In the genomic region with DNA sequence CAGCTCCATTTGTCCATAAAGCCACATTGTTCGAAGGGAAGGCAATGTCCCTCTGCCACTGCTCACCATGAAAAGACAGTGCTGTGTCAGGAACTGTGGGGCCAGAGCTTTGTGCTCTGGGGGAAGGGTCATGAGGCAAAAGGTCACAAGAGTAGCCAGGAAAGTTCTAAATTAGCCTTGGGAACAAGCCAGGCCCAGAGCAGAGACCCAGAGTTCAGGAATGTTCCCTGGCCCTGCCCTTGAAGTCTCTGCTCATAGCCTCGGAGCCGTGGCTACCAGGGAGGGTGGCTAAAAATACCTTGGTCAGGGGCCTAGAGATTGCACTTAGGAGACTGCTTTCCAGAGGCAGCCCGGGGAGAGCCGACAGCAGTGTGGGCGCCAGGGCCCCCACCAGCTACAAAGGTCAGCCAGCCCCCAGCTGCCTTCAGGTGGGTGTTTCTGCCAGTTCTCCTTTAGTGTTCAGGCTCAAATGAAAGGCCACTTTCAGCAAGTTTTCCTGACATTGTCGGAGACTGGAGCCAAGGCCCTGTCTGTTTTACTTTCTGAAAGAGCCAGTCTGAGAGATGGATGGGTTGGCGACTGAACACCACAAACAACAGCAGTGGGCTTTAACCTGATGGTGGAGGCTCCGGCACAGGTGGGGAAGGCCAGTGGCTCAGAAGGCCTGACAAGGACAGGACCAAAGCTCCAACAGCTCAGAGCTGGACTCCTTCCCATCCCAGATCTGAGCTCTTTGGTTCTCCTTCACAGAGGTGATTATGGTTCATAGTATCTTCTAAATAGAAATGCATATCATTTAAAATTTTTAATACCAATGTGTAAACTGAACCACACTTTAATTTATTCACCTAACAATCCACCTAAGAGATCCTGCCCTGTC, we compare ENCODE assay signal across 14 cellular contexts.
DNase-seq lines count a peak whose midpoint lies in the region; ATAC-seq, FAIRE-seq and TF ChIP-seq lines count a peak whose summit lies in the region.
"Had no signal": no experiment of that assay in that cellular context is flagged by ENCODE, and none has a peak within 500 bp of the region (broad histone marks: within the 10 kb centered on the region; RNA-seq: fewer than 3 reads in every experiment).

No MANE protein-coding gene starts in this region.

- FAIRE-seq in HTR-8/SVneo (lab: Jason Lieb, UNC): peak; percentile 4
- FAIRE-seq: D721Med, small intestine had no signal

- TF ChIP-seq CTCF in gastroesophageal sphincter (IDR thresholded peaks at IDR 0.05) (no peak), right lobe of liver (IDR thresholded peaks at IDR 0.05) (no peak)

- TF ChIP-seq POLR2A in gastroesophageal sphincter (IDR thresholded peaks at IDR 0.05) (no peak), right lobe of liver (IDR thresholded peaks at IDR 0.05) (no peak)

- ATAC-seq in gastroesophageal sphincter (no peak), right lobe of liver (peak; percentile 67 to 85 (median 83))
- no peak for ATAC-seq in stimulated activated naive CD8-positive, alpha-beta T cell treated with anti-CD3 and anti-CD28 coated beads, Interleukin-15, Interleukin-2, amounts not matched to agents 100 U/mL and 50 U/mL, for 24 hours
- ATAC-seq: SK-N-SH treated with all-trans-retinoic acid at 6 μM for 48 hours had no signal

- H3K4me1 ChIP-seq in gastroesophageal sphincter (peaks cover 0 to 18% (median 0%) of the 10 kb centered on the region in 3 donors), right lobe of liver (peaks cover 0 to 12% (median 3%) of the 10 kb centered on the region in 4 donors), skeletal muscle tissue (ENCODE audit: control insufficient read depth in 3 of 3, insufficient read depth in 3 of 3, low read length in 3 of 3) (peaks cover 33 to 49% (median 46%) of the 10 kb centered on the region in 3 donors)
- H3K4me1 ChIP-seq: suprapubic skin had no signal

- WGBS in gastroesophageal sphincter (ENCODE audit: low coverage in 1 of 2), 2 donors: 39 to 80% methylated on average over 1 to 3 of the region's 9 CpGs
- 38% methylated on average over 4 of the region's 9 CpGs for WGBS in right lobe of liver (ENCODE audit: insufficient coverage, low coverage, low lambda C conversion rate, missing lambda C conversion rate)

- TF ChIP-seq EP300 in gastroesophageal sphincter (IDR thresholded peaks at IDR 0.05): no peak

- intact Hi-C loops in right lobe of liver (cut with DNase I): no loop called here

- H3K27me3 ChIP-seq in gastroesophageal sphincter (peaks cover 9% of the 10 kb centered on the region), right lobe of liver (no peaks in the 10 kb centered on the region), skeletal muscle tissue (ENCODE audit: control insufficient read depth in 3 of 3, insufficient read depth in 3 of 3, low read length in 3 of 3) (no peaks in the 10 kb centered on the region)
- H3K27me3 ChIP-seq: suprapubic skin had no signal

- DNase-seq in HTR-8/SVneo (ENCODE audit: insufficient read length, low spot score) (no peak), right lobe of liver (no peak), NCI-H187 treated with DMSO at 0.1 percent for 48 hours (lab: John Stamatoyannopoulos, UW) (no peak), OCI-M1 (lab: John Stamatoyannopoulos, UW) (no peak)
- no peak for DNase-seq in stimulated activated naive CD8-positive, alpha-beta T cell treated with anti-CD3 and anti-CD28 coated beads, Interleukin-15, Interleukin-2, amounts not matched to agents 100 U/mL and 50 U/mL, for 24 hours
- no peak for DNase-seq in activated effector memory CD4-positive, alpha-beta T cell treated with anti-CD3 and anti-CD28 coated beads, Interleukin-2, amount 50 U/mL, for 16 hours
- DNase-seq: naive B cell, NCI-H2171 treated with DMSO at 0.1 percent for 48 hours, small intestine had no signal

- H3K9me3 ChIP-seq in gastroesophageal sphincter: no peaks in the 10 kb centered on the region
- no peaks in the 10 kb centered on the region for H3K9me3 ChIP-seq in right lobe of liver
- H3K9me3 ChIP-seq in skeletal muscle tissue (ENCODE audit: control insufficient read depth in 3 of 3, low read length in 3 of 3): no peaks in the 10 kb centered on the region
- H3K9me3 ChIP-seq: suprapubic skin had no signal

- no peak overlapping the region for H3K4me3 ChIP-seq in gastroesophageal sphincter
- no peak overlapping the region for H3K4me3 ChIP-seq in right lobe of liver
- H3K4me3 ChIP-seq in skeletal muscle tissue (ENCODE audit: low read length in 3 of 3): peak overlapping the region; percentile 33 to 64 (median 39)
- H3K4me3 ChIP-seq: suprapubic skin had no signal

- no peaks in the 10 kb centered on the region for H3K36me3 ChIP-seq in gastroesophageal sphincter
- no peaks in the 10 kb centered on the region for H3K36me3 ChIP-seq in right lobe of liver
- no peaks in the 10 kb centered on the region for H3K36me3 ChIP-seq in skeletal muscle tissue (ENCODE audit: control insufficient read depth in 3 of 3, insufficient read depth in 3 of 3, low read length in 3 of 3)
- H3K36me3 ChIP-seq: suprapubic skin had no signal

- H3K27ac ChIP-seq in gastroesophageal sphincter (peak overlapping the region in 3 of 4 donors; percentile 43 to 51 (median 45)), right lobe of liver (no peak overlapping the region), skeletal muscle tissue (ENCODE audit: low read depth, low read length) (peak overlapping the region; percentile 81)
- H3K27ac ChIP-seq: suprapubic skin had no signal

- peak overlapping the region; percentile 20 to 81 (median 76) for H3K9ac ChIP-seq in skeletal muscle tissue (ENCODE audit: low read depth in 1 of 3, low read length in 3 of 3)

Comparison
In these comparisons a context has a peak if more than half of its experiments do, and no peak if none do; other contexts are left out.
1. ATAC-seq: peak in right lobe of liver (4 of 4); none in gastroesophageal sphincter (single experiment) and stimulated activated naive CD8-positive, alpha-beta T cell treated with anti-CD3 and anti-CD28 coated beads, Interleukin-15, Interleukin-2, amounts not matched to agents 100 U/mL and 50 U/mL, for 24 hours (single experiment).
2. H3K27ac ChIP-seq: peak in gastroesophageal sphincter (3 of 4) and skeletal muscle tissue (single experiment); none in right lobe of liver (0 of 3).
3. H3K4me3 ChIP-seq: peak in skeletal muscle tissue (3 of 3); none in gastroesophageal sphincter (0 of 2) and right lobe of liver (0 of 3).